Comparison of ENCODE assay signal across 19 cellular contexts in the genomic region with DNA sequence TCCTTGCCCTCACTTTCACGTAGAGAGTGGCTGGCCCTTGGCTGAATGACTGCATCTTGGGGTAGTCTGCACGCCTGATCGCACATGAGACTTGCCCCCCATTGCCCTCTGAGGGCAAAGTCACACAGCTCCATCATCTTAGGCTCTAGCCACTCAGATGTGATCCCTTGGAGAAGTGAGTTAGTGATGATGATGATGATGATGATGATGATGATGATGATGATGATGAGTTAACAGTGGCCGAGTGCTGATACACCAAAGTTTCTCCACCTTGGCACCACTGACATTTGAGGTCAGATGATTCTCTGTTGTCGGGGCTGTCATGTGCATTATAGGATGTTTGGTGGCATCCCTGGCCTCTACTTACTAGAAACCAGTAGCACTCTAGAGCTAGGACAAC.
"Had no signal": no experiment of that assay in that cellular context is flagged by ENCODE, and none has a peak within 500 bp of the region (broad histone marks: within the 10 kb centered on the region; RNA-seq: fewer than 3 reads in every experiment).

No MANE protein-coding gene starts in this region.

- H3K4me3 Mint-ChIP-seq: activated B cell treated with CpG ODN at 0.5 μM for 24 hours; stimulated activated naive CD8-positive, alpha-beta T cell treated with anti-CD3 and anti-CD28 coated beads, Interleukin-15, amount 100 ng/mL, for 72 hours; type B pancreatic cell had no signal

- H3K27ac Mint-ChIP-seq: T-cell, type B pancreatic cell had no signal

- DNase-seq: activated B cell treated with CpG ODN at 0.5 μM for 24 hours; activated CD4-positive, alpha-beta T cell treated with anti-CD3 and anti-CD28 coated beads for 48 hours; activated naive CD4-positive, alpha-beta T cell; brain microvascular endothelial cell; central memory CD4-positive, alpha-beta T cell; cortex of kidney; effector CD8-positive, alpha-beta T cell; esophagus squamous epithelium; heart right ventricle; kidney glomerular epithelial cell; left ventricle myocardium superior; psoas muscle; right cardiac atrium; stimulated activated naive CD8-positive, alpha-beta T cell treated with anti-CD3 and anti-CD28 coated beads, Interleukin-15, amount 100 ng/mL, for 72 hours; T-cell; testis had no signal

- H3K27ac ChIP-seq: brain microvascular endothelial cell, esophagus squamous epithelium, heart right ventricle, psoas muscle, skin epidermis, testis had no signal

- H3K4me1 ChIP-seq: psoas muscle had no signal

- H3K27me3 Mint-ChIP-seq: activated B cell treated with CpG ODN at 0.5 μM for 24 hours; stimulated activated naive CD8-positive, alpha-beta T cell treated with anti-CD3 and anti-CD28 coated beads, Interleukin-15, amount 100 ng/mL, for 72 hours; T-cell had no signal

- ATAC-seq: heart right ventricle; left ventricle myocardium superior; psoas muscle; right cardiac atrium; stimulated activated naive CD8-positive, alpha-beta T cell treated with anti-CD3 and anti-CD28 coated beads, Interleukin-15, amount 100 ng/mL, for 72 hours; T-cell had no signal

- H3K9me3 Mint-ChIP-seq: activated B cell treated with CpG ODN at 0.5 μM for 24 hours; neural crest cell; stimulated activated naive CD8-positive, alpha-beta T cell treated with anti-CD3 and anti-CD28 coated beads, Interleukin-15, amount 100 ng/mL, for 72 hours; T-cell; type B pancreatic cell had no signal

- H3K27me3 ChIP-seq: brain microvascular endothelial cell, heart right ventricle, testis had no signal

- H3K9me3 ChIP-seq: esophagus squamous epithelium, heart right ventricle, psoas muscle, testis had no signal

- H3K4me3 ChIP-seq: esophagus squamous epithelium, heart right ventricle, psoas muscle, skin epidermis, testis had no signal
